In the genomic region with DNA sequence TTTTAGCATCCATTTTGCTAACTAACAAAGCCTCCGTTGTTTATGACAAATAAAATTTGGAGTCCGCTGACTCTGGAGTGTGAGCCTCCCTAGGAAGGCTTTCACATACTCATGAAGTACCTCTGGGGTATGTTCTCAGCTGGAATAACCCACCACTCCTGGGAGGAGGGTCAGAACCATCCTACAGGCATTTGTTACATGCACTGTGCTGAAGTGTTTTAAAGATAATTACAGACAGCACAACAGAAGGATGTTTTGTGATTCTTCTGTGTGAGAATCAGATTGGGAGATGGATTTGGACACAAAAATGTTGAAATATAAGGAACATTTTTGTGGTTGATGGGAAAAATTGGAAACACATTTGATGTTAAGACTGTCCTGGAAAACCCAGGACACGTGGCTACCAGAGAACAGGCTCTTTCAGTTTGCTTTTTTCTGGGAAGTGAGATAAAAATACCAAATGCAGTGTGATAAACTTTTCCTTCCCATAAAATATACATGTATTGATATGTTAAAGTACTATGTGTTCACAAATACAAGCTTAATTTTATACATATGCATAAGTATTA, we compare ENCODE assay signal across 21 cellular contexts.
A peak's percentile ranks its signal among the peaks of the same experiment; 100 is the strongest.
DNase-seq lines count a peak whose midpoint lies in the region; ATAC-seq and TF ChIP-seq lines count a peak whose summit lies in the region.
"Had no signal": no experiment of that assay in that cellular context is flagged by ENCODE, and none has a peak within 500 bp of the region (broad histone marks: within the 10 kb centered on the region; RNA-seq: fewer than 3 reads in every experiment).

No MANE protein-coding gene starts in this region.

- H4K20me1 ChIP-seq in hepatocyte (ENCODE audit: insufficient read depth, poor library complexity, severe bottlenecking) = no peaks in the 10 kb centered on the region

- H3K27me3 ChIP-seq in hepatocyte = no peaks in the 10 kb centered on the region
- H3K27me3 ChIP-seq: esophagus squamous epithelium, stomach had no signal

- TF ChIP-seq CTCF in AG09319 (IDR thresholded peaks at IDR 0.05; ENCODE audit: low read depth, low read length) (no peak), brain (conservative IDR thresholded peaks at IDR 0.05) (no peak), hepatocyte (IDR thresholded peaks at IDR 0.05; ENCODE audit: poor library complexity) (no peak)

- H3K4me1 Mint-ChIP-seq in brain = peaks cover 29% of the 10 kb centered on the region

- no peak for ATAC-seq in HG02852 (IDR thresholded peaks at IDR 0.05; ENCODE audit: unreplicated experiment)
- ATAC-seq: activated T-cell treated with anti-CD3 and anti-CD28 coated beads, Interleukin-2, amount 50 U/mL, for 4 hours had no signal

- H3K4me1 ChIP-seq in hepatocyte (ENCODE audit: insufficient read depth) = peaks cover 26% of the 10 kb centered on the region

- peaks cover 51% of the 10 kb centered on the region for H3K79me2 ChIP-seq in hepatocyte

- H3K4me2 ChIP-seq in hepatocyte = peak overlapping the region; percentile 18

- H3K9me2 ChIP-seq in hepatocyte (replicated peaks; ENCODE audit: insufficient read depth) = no peaks in the 10 kb centered on the region

- no peaks in the 10 kb centered on the region for H3K9me3 ChIP-seq in hepatocyte (ENCODE audit: low read depth)
- H3K9me3 ChIP-seq: esophagus squamous epithelium, stomach had no signal

- no peak overlapping the region for H3K4me3 ChIP-seq in hepatocyte
- H3K4me3 ChIP-seq: esophagus squamous epithelium, stomach had no signal

- H3K27ac Mint-ChIP-seq in brain = peak overlapping the region in 3 of 5 experiments; percentile 59 to 79 (median 61)
- H3K27ac Mint-ChIP-seq: activated naive CD8-positive, alpha-beta T cell had no signal

- no peaks in the 10 kb centered on the region for H3K27me3 Mint-ChIP-seq in brain
- H3K27me3 Mint-ChIP-seq: activated naive CD8-positive, alpha-beta T cell had no signal

- H3K4me3 Mint-ChIP-seq in brain = peak overlapping the region in 3 of 5 experiments; percentile 5 to 32 (median 8)
- H3K4me3 Mint-ChIP-seq: activated naive CD8-positive, alpha-beta T cell; activated T-cell treated with anti-CD3 and anti-CD28 coated beads, Interleukin-2, amount 50 U/mL, for 4 hours had no signal

- no peaks in the 10 kb centered on the region for H3K36me3 ChIP-seq in hepatocyte (replicated peaks; ENCODE audit: insufficient read depth, low read depth)
- H3K36me3 ChIP-seq: esophagus squamous epithelium, stomach had no signal

- 72% methylated on average over 3 of the region's 3 CpGs for WGBS in hepatocyte (ENCODE audit: low lambda C conversion rate, missing lambda C conversion rate)

- H2AFZ ChIP-seq in hepatocyte = no peak overlapping the region

- H3K36me3 Mint-ChIP-seq in brain = peaks cover 20% of the 10 kb centered on the region
- H3K36me3 Mint-ChIP-seq: activated naive CD8-positive, alpha-beta T cell had no signal

- DNase-seq in AG09319 (ENCODE audit: extremely low read depth, low read depth) (peak; percentile 43), GM04503 (ENCODE audit: low read depth) (peak; percentile 64), hepatocyte (ENCODE audit: low spot score) (no peak), GF-D8 (lab: John Stamatoyannopoulos, UW) (no peak), NCI-H2029 treated with DMSO at 0.1 percent for 48 hours (lab: John Stamatoyannopoulos, UW) (no peak)
- no peak for DNase-seq in activated CD4-positive, alpha-beta T cell treated with anti-CD3 and anti-CD28 coated beads for 4 hours
- DNase-seq: activated CD4-positive, CD25-positive, alpha-beta regulatory T cell treated with anti-CD3 and anti-CD28 coated beads, Interleukin-2, amount 50 U/mL, for 72 hours; activated T-cell treated with anti-CD3 and anti-CD28 coated beads, Interleukin-2, amount 50 U/mL, for 4 hours; COR-L47; effector memory CD4-positive, alpha-beta T cell; esophagus squamous epithelium; hypothalamus; NCI-H1048; NCI-H2081; NCI-H524; stomach; SW 1271; trophoblast cell had no signal

- H3K27ac ChIP-seq in hepatocyte = no peak overlapping the region
- H3K27ac ChIP-seq: esophagus squamous epithelium, stomach had no signal

- peaks cover 3 to 27% (median 24%) of the 10 kb centered on the region in 5 experiments for H3K9me3 Mint-ChIP-seq in brain
- H3K9me3 Mint-ChIP-seq: activated T-cell treated with anti-CD3 and anti-CD28 coated beads, Interleukin-2, amount 50 U/mL, for 4 hours had no signal

Comparison
In these comparisons a context has a peak if more than half of its experiments do, and no peak if none do; other contexts are left out.
1. DNase-seq: peak in AG09319 (single experiment) and GM04503 (single experiment); none in hepatocyte (single experiment), activated CD4-positive, alpha-beta T cell treated with anti-CD3 and anti-CD28 coated beads for 4 hours (0 of 2), GF-D8 (single experiment) and NCI-H2029 treated with DMSO at 0.1 percent for 48 hours (single experiment).